20 cellular contexts compared by ENCODE assay signal in the genomic region with DNA sequence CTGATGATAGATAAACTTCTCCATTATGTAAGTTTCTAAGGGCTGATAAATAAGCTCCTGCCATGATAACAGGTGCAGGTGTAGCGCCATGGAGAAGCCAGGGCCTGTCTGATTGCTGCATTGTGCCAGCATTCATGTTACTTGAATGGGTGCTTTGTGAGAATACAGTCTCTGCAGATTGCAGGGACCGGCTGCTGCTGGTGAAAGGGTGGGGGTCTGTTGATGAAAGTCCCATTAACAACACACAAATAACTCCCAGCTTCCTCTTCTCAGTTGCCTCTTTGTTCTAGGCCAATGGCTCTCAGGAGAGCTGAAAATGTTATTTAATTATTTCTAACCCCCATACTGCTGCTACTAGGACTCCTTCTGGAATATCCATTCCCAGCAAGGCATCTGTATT.
A peak's percentile ranks its signal among the peaks of the same experiment; 100 is the strongest.
DNase-seq lines count a peak whose midpoint lies in the region; ATAC-seq, FAIRE-seq and TF ChIP-seq lines count a peak whose summit lies in the region.
"Had no signal": no experiment of that assay in that cellular context is flagged by ENCODE, and none has a peak within 500 bp of the region (broad histone marks: within the 10 kb centered on the region; RNA-seq: fewer than 3 reads in every experiment).

No MANE protein-coding gene starts in this region.

- no peak overlapping the region for H4K8ac ChIP-seq in H1 (ENCODE audit: extremely low read depth, insufficient read depth, low read length)

- no peak overlapping the region for H2BK5ac ChIP-seq in H1 (ENCODE audit: low read depth, low read length)

- H3K9ac ChIP-seq in H1 (replicated peaks in 1 of 4; ENCODE audit: extremely low read depth in 1 of 4, low read depth in 3 of 4, low read length in 3 of 4) (no peak overlapping the region), neural progenitor cell (no peak overlapping the region)
- H3K9ac ChIP-seq: GM23248 had no signal

- no peak for FAIRE-seq in H1 (lab: Jason Lieb, UNC)

- TF ChIP-seq RAD21 in H1 (IDR thresholded peaks at IDR 0.05 in 1 of 2, conservative IDR thresholded peaks at IDR 0.05 in 1 of 2; ENCODE audit: low read depth in 2 of 2, low read length in 2 of 2): no peak

- no peak overlapping the region for H3K14ac ChIP-seq in H1 (ENCODE audit: insufficient read length)

- no peak overlapping the region for H3K4ac ChIP-seq in H1 (replicated peaks; ENCODE audit: insufficient read length, low read depth, low read length)

- H3K36me3 ChIP-seq in H1 (ENCODE audit: control insufficient read depth in 2 of 4, insufficient read depth in 4 of 4, low read length in 3 of 4) (peaks cover 0 to 2% (median 0%) of the 10 kb centered on the region in 4 experiments; a peak in 2 of 8 replicates), neural progenitor cell (no peaks in the 10 kb centered on the region)
- H3K36me3 ChIP-seq: MG63 had no signal

- H2BK20ac ChIP-seq in H1 (ENCODE audit: low read length): no peak overlapping the region

- POLR2A ChIA-PET in H1 (lab: Charles Lee; ENCODE audit: partially characterized antibody): no interaction called here

- H3K27me3 ChIP-seq in H1 (replicated peaks in 1 of 4; ENCODE audit: control insufficient read depth in 3 of 4, extremely low read depth in 1 of 4, insufficient read depth in 3 of 4, low read length in 3 of 4) (no peaks in the 10 kb centered on the region), neural progenitor cell (no peaks in the 10 kb centered on the region)

- H3K4me1 ChIP-seq in H1 (replicated peaks in 1 of 4; ENCODE audit: control insufficient read depth in 3 of 4, insufficient read depth in 4 of 4, low read length in 3 of 4): peaks cover 0 to 9% (median 3%) of the 10 kb centered on the region in 4 experiments; a peak in 2 of 7 replicates
- H3K4me1 ChIP-seq in neural progenitor cell: peaks cover 13% of the 10 kb centered on the region

- H3K27ac ChIP-seq in H1 (ENCODE audit: low read depth, low read length) (no peak overlapping the region), neural progenitor cell (no peak overlapping the region)
- H3K27ac ChIP-seq: 22Rv1, GM23248, RWPE1 had no signal

- no peak overlapping the region for H3K23ac ChIP-seq in H1 (ENCODE audit: insufficient read length)

- H4K91ac ChIP-seq in H1 (replicated peaks; ENCODE audit: insufficient read length, low read length): no peak overlapping the region

- H3K27me3 Mint-ChIP-seq in neural progenitor cell (ENCODE audit: insufficient read depth, low read depth): no peaks in the 10 kb centered on the region

- H3K27ac Mint-ChIP-seq in neural progenitor cell: no peak overlapping the region
- H3K27ac Mint-ChIP-seq: B cell had no signal

- no peaks in the 10 kb centered on the region for H3F3A ChIP-seq in neural progenitor cell (ENCODE audit: low read depth)

- H2BK120ac ChIP-seq in H1 (replicated peaks; ENCODE audit: low read depth, low read length): no peak overlapping the region

- H3K79me1 ChIP-seq in H1 (ENCODE audit: low read depth, low read length): no peaks in the 10 kb centered on the region

- TF ChIP-seq CTCF in H1 (IDR thresholded peaks at IDR 0.05; ENCODE audit: control extremely low read depth in 1 of 3, insufficient read depth in 1 of 3, low read depth in 1 of 3, low read length in 3 of 3) (no peak), neural progenitor cell (IDR thresholded peaks at IDR 0.05) (no peak)

- H3K4me1 Mint-ChIP-seq in neural progenitor cell: peaks cover 5% of the 10 kb centered on the region
- H3K4me1 Mint-ChIP-seq: B cell had no signal

- H3K4me2 ChIP-seq in H1 (ENCODE audit: insufficient read depth in 1 of 2, low read depth in 2 of 2, low read length in 2 of 2): no peak overlapping the region
- no peak overlapping the region for H3K4me2 ChIP-seq in neural progenitor cell

- TF ChIP-seq EP300 in H1 (IDR thresholded peaks at IDR 0.05; ENCODE audit: borderline replicate concordance in 1 of 2, low read depth in 2 of 2, low read length in 2 of 2): no peak

- H2AFZ ChIP-seq in H1 (ENCODE audit: low read length): no peak overlapping the region
- peak overlapping the region; percentile 26 for H2AFZ ChIP-seq in neural progenitor cell (replicated peaks)
- H2AFZ ChIP-seq: GM23248 had no signal

- no peaks in the 10 kb centered on the region for H3K79me2 ChIP-seq in H1 (ENCODE audit: control insufficient read depth in 1 of 2, insufficient read depth in 2 of 2, low read length in 2 of 2)
- H3K79me2 ChIP-seq in neural progenitor cell (ENCODE audit: low read depth): no peaks in the 10 kb centered on the region

- ATAC-seq in GM21723 (IDR thresholded peaks at IDR 0.05; ENCODE audit: unreplicated experiment): no peak
- ATAC-seq: HCT116 had no signal

- H4K20me1 ChIP-seq in H1 (replicated peaks in 1 of 2; ENCODE audit: control insufficient read depth in 1 of 2, insufficient read depth in 2 of 2, low read length in 2 of 2) (no peaks in the 10 kb centered on the region), neural progenitor cell (ENCODE audit: low read depth) (no peaks in the 10 kb centered on the region)

- H3K9me3 ChIP-seq in H1 (ENCODE audit: insufficient read depth in 2 of 2, low read depth in 1 of 2, low read length in 1 of 2) (no peaks in the 10 kb centered on the region), neural progenitor cell (ENCODE audit: low read depth) (no peaks in the 10 kb centered on the region)
- H3K9me3 ChIP-seq: MG63 had no signal

- no peaks in the 10 kb centered on the region for H3K23me2 ChIP-seq in H1 (ENCODE audit: low read depth, low read length)

- no peak overlapping the region for H2BK15ac ChIP-seq in H1 (ENCODE audit: low read length)

- H2AK5ac ChIP-seq in H1 (ENCODE audit: low read depth, low read length): no peak overlapping the region

- CTCF ChIA-PET in H1 (lab: Charles Lee; ENCODE audit: partially characterized antibody): interaction anchor here (0.9 to 1.8 kb wide), 9 partner anchors 8 to 165 kb away, joined by 3 to 7 read pairs (median 4); no protein-coding TSS in a partner anchor

- H3K9me3 Mint-ChIP-seq in neural progenitor cell: no peaks in the 10 kb centered on the region

- no peak overlapping the region for H3K18ac ChIP-seq in H1 (ENCODE audit: extremely low read depth, low read length)

- H2BK12ac ChIP-seq in H1 (ENCODE audit: low read depth, low read length): peak overlapping the region; percentile 46; the same call in 1 of the 2 replicates

- H3K4me3 Mint-ChIP-seq in neural progenitor cell: no peak overlapping the region
- H3K4me3 Mint-ChIP-seq: B cell had no signal

- no peak overlapping the region for H3K4me3 ChIP-seq in H1 (ENCODE audit: extremely low read depth in 1 of 4, insufficient read depth in 2 of 4, low read depth in 3 of 4, low read length in 4 of 4)
- H3K4me3 ChIP-seq in neural progenitor cell: no peak overlapping the region
- H3K4me3 ChIP-seq: GM23248, MG63 had no signal

- peak; percentile 26 for DNase-seq in DMS153 (lab: John Stamatoyannopoulos, UW)
- DNase-seq in DMS153 treated with DMSO at 0.1 percent for 48 hours (lab: John Stamatoyannopoulos, UW; ENCODE audit: unreplicated experiment): no peak
- DNase-seq in H1 (ENCODE audit: low read depth in 1 of 2, low spot score in 2 of 2): no peak
- DNase-seq in neural progenitor cell (ENCODE audit: low spot score): no peak
- DNase-seq in superior temporal gyrus (ENCODE audit: extremely low spot score): peak; percentile 53
- no peak for DNase-seq in OCI-M1 (lab: John Stamatoyannopoulos, UW)
- no peak for DNase-seq in NCI-H510A treated with DMSO at 0.1 percent for 48 hours (lab: John Stamatoyannopoulos, UW)
- DNase-seq: GF-D8, GM23248, Kasumi-1, MG63, NCI-H1048, NCI-H1694, NCI-H2171, NCI-H82 had no signal

- H4K5ac ChIP-seq in H1 (ENCODE audit: insufficient read length, low read depth, low read length): no peak overlapping the region

- H3K36me3 Mint-ChIP-seq in neural progenitor cell: no peaks in the 10 kb centered on the region

- TF ChIP-seq POLR2A in H1 (IDR thresholded peaks at IDR 0.05; ENCODE audit: control extremely low read depth in 1 of 2, low read depth in 2 of 2, low read length in 2 of 2): no peak

- WGBS in H1 (ENCODE audit: extremely low coverage in 1 of 2, insufficient coverage in 1 of 2, insufficient read length in 1 of 2, insufficient replicate concordance in 2 of 2, low coverage in 1 of 2, low lambda C conversion rate in 2 of 2, missing lambda C conversion rate in 1 of 2), 2 experiments: 94% methylated on average over 2 of the region's 2 CpGs; no CpG with 5 or more reads in 1 of the 2 experiments

- no peak overlapping the region for H3K56ac ChIP-seq in H1 (replicated peaks; ENCODE audit: insufficient read length, low read depth, low read length)

TF ChIP-seq in H1, 55 proteins besides CTCF, POLR2A, EP300 and RAD21 (continues in another document):
- TF ChIP-seq MAFK (IDR thresholded peaks at IDR 0.05; ENCODE audit: low read depth, low read length) (no peak), SRF (IDR thresholded peaks at IDR 0.05; ENCODE audit: low read depth, low read length) (no peak), SIRT6 (IDR thresholded peaks at IDR 0.05; ENCODE audit: low read length) (no peak), RXRA (IDR thresholded peaks at IDR 0.05; ENCODE audit: insufficient read depth, low read depth, low read length) (no peak), HDAC6 (IDR thresholded peaks at IDR 0.05; ENCODE audit: low read depth, low read length) (no peak), NANOG (IDR thresholded peaks at IDR 0.05; ENCODE audit: insufficient read depth, low read depth, low read length, poor library complexity, severe bottlenecking) (no peak), CHD2 (IDR thresholded peaks at IDR 0.05; ENCODE audit: low read length) (no peak), EGR1 (IDR thresholded peaks at IDR 0.05; ENCODE audit: borderline replicate concordance, low read depth, low read length) (no peak), KDM5A (IDR thresholded peaks at IDR 0.05; ENCODE audit: low read length) (no peak), KDM4A (IDR thresholded peaks at IDR 0.05; ENCODE audit: low read depth, low read length, severe bottlenecking) (no peak), TEAD4 (IDR thresholded peaks at IDR 0.05; ENCODE audit: low read depth, low read length) (no peak), BACH1 (IDR thresholded peaks at IDR 0.05; ENCODE audit: low read length) (no peak), POLR2AphosphoS5 (IDR thresholded peaks at IDR 0.05; ENCODE audit: low read depth, low read length) (no peak), SP1 (IDR thresholded peaks at IDR 0.05; ENCODE audit: low read depth, low read length) (no peak), SIX5 (IDR thresholded peaks at IDR 0.05; ENCODE audit: low read depth, low read length) (no peak)
- TF ChIP-seq, protein P1, sequence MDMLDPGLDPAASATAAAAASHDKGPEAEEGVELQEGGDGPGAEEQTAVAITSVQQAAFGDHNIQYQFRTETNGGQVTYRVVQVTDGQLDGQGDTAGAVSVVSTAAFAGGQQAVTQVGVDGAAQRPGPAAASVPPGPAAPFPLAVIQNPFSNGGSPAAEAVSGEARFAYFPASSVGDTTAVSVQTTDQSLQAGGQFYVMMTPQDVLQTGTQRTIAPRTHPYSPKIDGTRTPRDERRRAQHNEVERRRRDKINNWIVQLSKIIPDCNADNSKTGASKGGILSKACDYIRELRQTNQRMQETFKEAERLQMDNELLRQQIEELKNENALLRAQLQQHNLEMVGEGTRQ (IDR thresholded peaks at IDR 0.05; ENCODE audit: low read length): no peak

Comparison
In these comparisons a context has a peak if more than half of its experiments do, and no peak if none do; other contexts are left out.
1. DNase-seq: peak in DMS153 (single experiment) and superior temporal gyrus (single experiment); none in DMS153 treated with DMSO at 0.1 percent for 48 hours (single experiment), H1 (0 of 2), neural progenitor cell (single experiment), OCI-M1 (single experiment) and NCI-H510A treated with DMSO at 0.1 percent for 48 hours (single experiment).